11 cellular contexts compared by ENCODE assay signal in genomic region chr14:61343471-61343870, GRCh38. TPM values are rescaled to one million over a fixed set of nuclear protein-coding genes. Genes with fewer than 3 reads are reported as not detected.
DNase-seq lines count a peak whose midpoint lies in the region; ATAC-seq and TF ChIP-seq lines count a peak whose summit lies in the region.
"Had no signal": no experiment of that assay in that cellular context is flagged by ENCODE, and none has a peak within 500 bp of the region (broad histone marks: within the 10 kb centered on the region; RNA-seq: fewer than 3 reads in every experiment).

No MANE protein-coding gene starts in this region.

- H3K36me3 Mint-ChIP-seq in osteocyte (ENCODE audit: unreplicated experiment), result no peaks in the 10 kb centered on the region
- H3K36me3 Mint-ChIP-seq in glutamatergic neuron (ENCODE audit: unreplicated experiment), result peaks cover 4% of the 10 kb centered on the region

- H3K27ac Mint-ChIP-seq in osteocyte (ENCODE audit: unreplicated experiment), result no peak overlapping the region
- no peak overlapping the region for H3K27ac Mint-ChIP-seq in glutamatergic neuron (ENCODE audit: unreplicated experiment)
- H3K27ac Mint-ChIP-seq: endodermal cell had no signal

- no peak overlapping the region for H3K4me3 ChIP-seq in Peyer's patch
- no peak overlapping the region for H3K4me3 ChIP-seq in esophagus (ENCODE audit: low read depth in 1 of 2, low read length in 2 of 2)
- no peak overlapping the region for H3K4me3 ChIP-seq in prostate gland

- no peak for ATAC-seq in left colon

- H3K4me1 ChIP-seq in Peyer's patch (peaks cover 0 to 5% (median 0%) of the 10 kb centered on the region in 4 donors), esophagus (ENCODE audit: control insufficient read depth in 2 of 2, insufficient read depth in 2 of 2, low read length in 1 of 2) (peaks cover 2 to 6% of the 10 kb centered on the region in 2 donors), prostate gland (replicated peaks) (peaks cover 5% of the 10 kb centered on the region)

- H3K4me3 Mint-ChIP-seq in osteocyte (ENCODE audit: unreplicated experiment), result no peak overlapping the region
- no peak overlapping the region for H3K4me3 Mint-ChIP-seq in glutamatergic neuron (ENCODE audit: unreplicated experiment)
- H3K4me3 Mint-ChIP-seq: endodermal cell had no signal

- H3K27ac ChIP-seq in Peyer's patch (peak overlapping the region; percentile 32 to 73 (median 62)), esophagus (ENCODE audit: low read depth in 2 of 2, low read length in 1 of 2) (peak overlapping the region; percentile 55 to 58), prostate gland (peak overlapping the region; percentile 10 to 48)

- H3K27me3 Mint-ChIP-seq in osteocyte (ENCODE audit: unreplicated experiment), result no peaks in the 10 kb centered on the region
- H3K27me3 Mint-ChIP-seq in glutamatergic neuron (ENCODE audit: unreplicated experiment), result peaks cover 4% of the 10 kb centered on the region

- H3K9me3 ChIP-seq in Peyer's patch (no peaks in the 10 kb centered on the region), esophagus (ENCODE audit: control insufficient read depth in 2 of 2, insufficient read depth in 1 of 2, low read depth in 1 of 2, low read length in 1 of 2) (no peaks in the 10 kb centered on the region), prostate gland (no peaks in the 10 kb centered on the region)

- H3K36me3 ChIP-seq in Peyer's patch, result no peaks in the 10 kb centered on the region
- H3K36me3 ChIP-seq in esophagus (ENCODE audit: control insufficient read depth in 2 of 2, insufficient read depth in 2 of 2, low read length in 1 of 2), result no peaks in the 10 kb centered on the region
- no peaks in the 10 kb centered on the region for H3K36me3 ChIP-seq in prostate gland

- no peaks in the 10 kb centered on the region for H3K27me3 ChIP-seq in Peyer's patch
- H3K27me3 ChIP-seq in esophagus (ENCODE audit: control insufficient read depth in 1 of 2, insufficient read depth in 2 of 2, low read length in 2 of 2), result no peaks in the 10 kb centered on the region
- H3K27me3 ChIP-seq in prostate gland (replicated peaks; ENCODE audit: insufficient read depth), result no peaks in the 10 kb centered on the region

- H3K9me3 Mint-ChIP-seq in osteocyte (ENCODE audit: unreplicated experiment) (no peaks in the 10 kb centered on the region), glutamatergic neuron (ENCODE audit: unreplicated experiment) (peaks cover 1% of the 10 kb centered on the region)
- H3K9me3 Mint-ChIP-seq: endodermal cell had no signal

- DNase-seq in CD1c-positive myeloid dendritic cell (ENCODE audit: extremely low spot score) (peak; percentile 68), Peyer's patch (no peak), prostate gland (ENCODE audit: low spot score) (no peak), NCI-H2227 (lab: John Stamatoyannopoulos, UW; ENCODE audit: unreplicated experiment) (no peak), left colon (no peak), osteocyte (ENCODE audit: extremely low spot score, unreplicated experiment) (no peak), glutamatergic neuron (no peak)
- DNase-seq: endodermal cell, NCI-H187, occipital lobe had no signal

- TF ChIP-seq CTCF in Peyer's patch (IDR thresholded peaks at IDR 0.05), result no peak
- no peak for TF ChIP-seq CTCF in prostate gland (IDR thresholded peaks at IDR 0.05)
- no peak for TF ChIP-seq CTCF in osteocyte (IDR thresholded peaks at IDR 0.05)
- no peak for TF ChIP-seq CTCF in glutamatergic neuron (IDR thresholded peaks at IDR 0.05; ENCODE audit: partially characterized antibody, unreplicated experiment)

- H3K4me1 Mint-ChIP-seq in osteocyte (ENCODE audit: unreplicated experiment) (no peaks in the 10 kb centered on the region), glutamatergic neuron (ENCODE audit: low read depth, unreplicated experiment) (peaks cover 2% of the 10 kb centered on the region)

- intact Hi-C loops in prostate gland (cut with DNase I) (no loop called here), left colon (cut with DNase I, micrococcal nuclease) (no loop called here)

- WGBS in esophagus, 2 donors, result 61 to 65% methylated on average over 1 of the region's 1 CpG
- WGBS in prostate gland, result 70% methylated on average over 1 of the region's 1 CpG

- TF ChIP-seq POLR2A in Peyer's patch (IDR thresholded peaks at IDR 0.05), result no peak
- no peak for TF ChIP-seq POLR2A in prostate gland (IDR thresholded peaks at IDR 0.05)

RNA-seq across cellular contexts. Expression of gene PRKCH, which starts 22.1 kb away (rescaled TPM):
- total RNA-seq in Peyer's patch (10 to 100 TPM; 32.5 to 64.2 (median 53.0) TPM), prostate gland (10 to 100 TPM; 27.6 to 33.9 TPM), left colon (10 to 100 TPM; 11.7 to 11.9 TPM), osteocyte (10.6 and 11.1 TPM in 2 replicates), glutamatergic neuron (ENCODE audit: unreplicated experiment) (0.54 TPM)
- 10 to 100 TPM; 17.3 to 17.6 TPM for polyA plus RNA-seq in esophagus
